10 cellular contexts compared by ENCODE assay signal in the genomic region with DNA sequence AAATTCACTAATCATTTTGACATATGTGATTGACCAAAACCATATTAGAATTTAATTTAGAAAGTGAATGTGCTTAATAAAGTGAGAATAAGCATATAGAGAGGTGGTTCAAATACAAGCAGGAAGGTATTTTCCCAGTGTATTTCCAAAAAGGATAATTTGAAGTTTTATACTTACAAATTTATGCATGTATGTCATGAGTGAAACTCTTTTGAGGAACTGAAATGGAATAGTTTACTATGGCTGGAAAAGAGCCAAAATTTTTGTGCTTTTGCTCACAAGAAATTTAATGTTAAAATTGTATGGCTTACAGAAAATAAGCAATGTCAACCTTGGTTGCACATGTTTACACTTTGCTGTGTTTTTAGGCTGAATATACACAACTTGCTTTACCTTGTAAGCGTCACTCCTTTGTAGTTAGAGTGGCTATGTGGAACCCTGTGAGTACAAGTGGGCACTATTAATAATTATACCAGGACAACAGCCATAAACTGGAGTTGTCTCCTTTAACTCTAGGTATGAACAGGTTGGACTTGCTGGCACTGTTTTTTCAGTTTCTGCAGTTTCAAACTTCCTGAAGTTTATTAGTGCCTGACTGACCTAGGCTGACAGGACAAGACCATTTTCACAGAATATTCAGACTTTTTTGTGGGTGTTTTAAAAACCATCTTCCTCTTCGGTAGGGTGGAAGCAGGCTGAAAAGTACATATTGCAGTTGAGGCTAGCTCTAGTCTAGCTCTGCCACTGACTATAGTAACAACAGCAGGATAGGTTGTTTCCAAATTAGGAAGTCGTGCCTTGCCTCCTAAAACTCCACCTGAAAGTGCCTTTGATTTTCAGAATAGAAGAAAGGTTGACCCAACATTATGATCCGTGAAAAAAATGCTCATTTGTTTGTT. TPM values are rescaled to one million over a fixed set of nuclear protein-coding genes. Genes with fewer than 3 reads are reported as not detected.
A peak's percentile ranks its signal among the peaks of the same experiment; 100 is the strongest.
DNase-seq lines count a peak whose midpoint lies in the region; ATAC-seq and TF ChIP-seq lines count a peak whose summit lies in the region.
"Had no signal": no experiment of that assay in that cellular context is flagged by ENCODE, and none has a peak within 500 bp of the region (broad histone marks: within the 10 kb centered on the region; RNA-seq: fewer than 3 reads in every experiment).

No MANE protein-coding gene starts in this region.

- peaks cover 37 to 59% of the 10 kb centered on the region in 2 donors for H3K27me3 Mint-ChIP-seq in CD8-positive, alpha-beta memory T cell

- CTCF ChIA-PET in CD8-positive, alpha-beta memory T cell (lab: Charles Lee): no interaction called here

- no peak overlapping the region for H3K4me3 Mint-ChIP-seq in CD8-positive, alpha-beta memory T cell

- peaks cover 0 to 7% (median 5%) of the 10 kb centered on the region in 5 donors for H3K9me3 Mint-ChIP-seq in CD8-positive, alpha-beta memory T cell

- H3K36me3 ChIP-seq in CD8-positive, alpha-beta memory T cell (ENCODE audit: insufficient read depth, low read length): no peaks in the 10 kb centered on the region
- H3K36me3 ChIP-seq in adrenal gland (replicated peaks in 1 of 2): no peaks in the 10 kb centered on the region

- H3K36me3 Mint-ChIP-seq in CD8-positive, alpha-beta memory T cell: peaks cover 0 to 3% (median 0%) of the 10 kb centered on the region in 3 donors

- intact Hi-C loops in adrenal gland (cut with DNase I): no loop called here

- DNase-seq in CD8-positive, alpha-beta memory T cell: no peak
- DNase-seq in NAMALWA (ENCODE audit: low spot score) (peak; percentile 54), iris pigment epithelial cell (ENCODE audit: low read depth) (peak; percentile 48), adrenal gland (no peak), C1 segment of cervical spinal cord (lab: John Stamatoyannopoulos, UW) (no peak), Ammon's horn (ENCODE audit: low spot score) (no peak), 8988T (no peak)
- DNase-seq: activated CD4-positive, alpha-beta T cell treated with anti-CD3 and anti-CD28 coated beads, Interleukin-2, amount 50 U/mL, for 4 hours; retina had no signal

- H3K9me3 ChIP-seq in CD8-positive, alpha-beta memory T cell (ENCODE audit: low read length): no peaks in the 10 kb centered on the region
- H3K9me3 ChIP-seq in adrenal gland (replicated peaks in 1 of 3): no peaks in the 10 kb centered on the region

- WGBS in adrenal gland, 4 donors: 55 to 65% (median 62%) methylated on average over 4 of the region's 4 CpGs

- POLR2A ChIA-PET in CD8-positive, alpha-beta memory T cell (lab: Charles Lee): no interaction called here

- H3K4me1 Mint-ChIP-seq in CD8-positive, alpha-beta memory T cell: peaks cover 7 to 13% (median 8%) of the 10 kb centered on the region in 3 donors

- peak overlapping the region; percentile 40 for H3K27ac ChIP-seq in CD8-positive, alpha-beta memory T cell (ENCODE audit: low read depth, low read length)
- H3K27ac ChIP-seq in adrenal gland: no peak overlapping the region

- no peak for TF ChIP-seq CTCF in adrenal gland (IDR thresholded peaks at IDR 0.05)

- H3K4me1 ChIP-seq in CD8-positive, alpha-beta memory T cell (ENCODE audit: insufficient read depth, low read length): peaks cover 4% of the 10 kb centered on the region
- peaks cover 22 to 27% of the 10 kb centered on the region in 2 donors for H3K4me1 ChIP-seq in adrenal gland (replicated peaks in 1 of 2)

- peaks cover 13% of the 10 kb centered on the region for H3K27me3 ChIP-seq in CD8-positive, alpha-beta memory T cell (ENCODE audit: insufficient read depth, low read length, poor library complexity, severe bottlenecking)
- no peaks in the 10 kb centered on the region for H3K27me3 ChIP-seq in adrenal gland

- no peak overlapping the region for H3K4me3 ChIP-seq in CD8-positive, alpha-beta memory T cell (ENCODE audit: low read length)
- H3K4me3 ChIP-seq in adrenal gland: no peak overlapping the region

- peak; percentile 43 for ATAC-seq in GM21526 (IDR thresholded peaks at IDR 0.05; ENCODE audit: low FRiP score, unreplicated experiment)

- no peak overlapping the region for H3K27ac Mint-ChIP-seq in CD8-positive, alpha-beta memory T cell

- TF ChIP-seq POLR2A in adrenal gland (IDR thresholded peaks at IDR 0.05): no peak

RNA-seq across cellular contexts. Expression of a gene that starts 6.0 kb away (rescaled TPM):
- 10 to 100 TPM; 19.0 to 21.3 TPM for total RNA-seq in CD8-positive, alpha-beta memory T cell
- polyA plus RNA-seq in CD8-positive, alpha-beta memory T cell: 3.5 TPM
- total RNA-seq in adrenal gland: 10 to 100 TPM; 29.0 to 46.3 (median 42.7) TPM
- 10 to 100 TPM; 15.2 to 29.0 (median 25.4) TPM for polyA plus RNA-seq in adrenal gland

Comparison
In these comparisons a context has a peak if more than half of its experiments do, and no peak if none do; other contexts are left out.
1. DNase-seq: peak in NAMALWA (single experiment) and iris pigment epithelial cell (single experiment); none in CD8-positive, alpha-beta memory T cell (0 of 5), adrenal gland (0 of 7), C1 segment of cervical spinal cord (0 of 14), Ammon's horn (single experiment) and 8988T (single experiment).